Comparison of ENCODE assay signal across 27 cellular contexts in genomic region chr18:50186385-50186784, GRCh38.
"Had no signal": no experiment of that assay in that cellular context is flagged by ENCODE, and none has a peak within 500 bp of the region (broad histone marks: within the 10 kb centered on the region; RNA-seq: fewer than 3 reads in every experiment).

No MANE protein-coding gene starts in this region.

- ATAC-seq: activated CD4-positive, alpha-beta T cell treated with anti-CD3 and anti-CD28 coated beads for 36 hours; activated CD8-positive, alpha-beta memory T cell treated with anti-CD3 and anti-CD28 coated beads, Interleukin-2, amount 10 ng/mL, durations not matched to agents 7 days and 5 days; activated CD8-positive, alpha-beta T cell treated with anti-CD3 and anti-CD28 coated beads, Interleukin-2, amount 10 ng/mL, durations not matched to agents 7 days and 5 days; activated naive CD8-positive, alpha-beta T cell treated with anti-CD3 and anti-CD28 coated beads, Interleukin-2, amount 50 U/mL, for 24 hours; effector memory CD8-positive, alpha-beta T cell; foreskin keratinocyte; gastrocnemius medialis; heart right ventricle; T-helper 17 cell had no signal

- DNase-seq: activated CD4-positive, alpha-beta memory T cell treated with anti-CD3 and anti-CD28 coated beads for 36 hours; activated CD4-positive, alpha-beta T cell treated with anti-CD3 and anti-CD28 coated beads for 36 hours; activated CD4-positive, alpha-beta T cell treated with anti-CD3 and anti-CD28 coated beads, Interleukin-2, amount 10 ng/mL, durations not matched to agents 24 days and 14 days; activated CD4-positive, CD25-positive, alpha-beta regulatory T cell; activated CD4-positive, CD25-positive, alpha-beta regulatory T cell treated with anti-CD3 and anti-CD28 coated beads, Interleukin-2, amount 50 U/mL, for 72 hours; activated CD8-positive, alpha-beta memory T cell treated with anti-CD3 and anti-CD28 coated beads, Interleukin-2, amount 10 ng/mL, durations not matched to agents 7 days and 5 days; activated CD8-positive, alpha-beta memory T cell treated with anti-CD3 and anti-CD28 coated beads, Interleukin-2, amount 50 U/mL, for 4 hours; activated CD8-positive, alpha-beta T cell treated with anti-CD3 and anti-CD28 coated beads, Interleukin-2, amount 10 ng/mL, durations not matched to agents 7 days and 5 days; activated effector memory CD4-positive, alpha-beta T cell treated with anti-CD3 and anti-CD28 coated beads, Interleukin-2, amount 50 U/mL, for 16 hours; activated naive CD4-positive, alpha-beta T cell treated with anti-CD3 and anti-CD28 coated beads for 36 hours; activated naive CD8-positive, alpha-beta T cell treated with anti-CD3 and anti-CD28 coated beads for 36 hours; activated naive CD8-positive, alpha-beta T cell treated with anti-CD3 and anti-CD28 coated beads, Interleukin-2, amount 50 U/mL, for 24 hours; activated T-cell treated with anti-CD3 and anti-CD28 coated beads, Interleukin-2, amount 50 U/mL, for 1 hour; activated T-cell treated with anti-CD3 and anti-CD28 coated beads, Interleukin-2, amount 50 U/mL, for 48 hours; adrenal gland; amygdala; aorta; central memory CD4-positive, alpha-beta T cell; dermis blood vessel endothelial cell; effector CD4-positive, alpha-beta T cell; effector memory CD8-positive, alpha-beta T cell; erythroblast; foreskin keratinocyte; gastrocnemius medialis; heart right ventricle; T-helper 17 cell; T1000 had no signal
